ENCODE assay signal across 11 cellular contexts in the genomic region with DNA sequence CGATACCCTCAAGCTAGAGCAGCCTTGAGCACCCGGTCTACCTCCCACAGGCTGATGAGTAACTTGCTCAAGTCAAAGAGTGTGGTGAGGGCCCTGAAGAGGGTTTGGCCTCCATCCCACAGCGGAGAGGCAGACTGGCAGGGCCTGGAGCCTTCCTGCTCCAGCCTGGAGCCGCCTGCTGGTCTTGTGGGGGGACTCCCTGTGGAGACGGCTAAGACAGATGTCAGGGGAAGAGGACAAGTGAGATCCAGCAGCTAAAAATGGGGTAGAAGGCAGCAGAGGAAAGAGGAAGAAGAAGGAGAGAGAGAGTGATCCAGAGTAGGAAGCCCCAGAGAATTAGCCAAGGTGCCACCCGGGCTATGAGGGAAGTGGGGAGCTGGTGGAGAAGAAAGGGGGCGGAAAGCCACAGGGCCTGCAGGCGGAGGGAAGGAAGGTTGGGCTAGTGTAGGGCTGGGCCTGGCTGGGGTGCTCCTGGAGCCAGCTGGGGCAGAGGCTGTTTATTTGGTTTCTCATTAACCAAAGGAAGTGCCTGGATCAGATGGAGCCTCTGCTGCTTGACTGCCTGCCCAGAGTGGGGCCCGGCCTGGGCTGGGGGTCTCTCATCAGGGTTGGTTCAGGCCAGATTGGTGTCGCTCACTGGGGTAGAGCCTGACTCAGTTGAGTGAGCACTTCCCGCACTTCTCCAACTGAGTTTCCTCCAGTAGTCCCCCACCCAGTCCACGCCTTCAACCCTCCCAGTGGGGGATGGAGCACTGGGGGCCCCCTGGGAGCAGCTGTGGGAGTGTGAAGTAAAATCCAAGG. TPM values are rescaled to one million over a fixed set of nuclear protein-coding genes. Genes with fewer than 3 reads are reported as not detected.
DNase-seq lines count a peak whose midpoint lies in the region; ATAC-seq and TF ChIP-seq lines count a peak whose summit lies in the region.
"Had no signal": no experiment of that assay in that cellular context is flagged by ENCODE, and none has a peak within 500 bp of the region (broad histone marks: within the 10 kb centered on the region; RNA-seq: fewer than 3 reads in every experiment).

No MANE protein-coding gene starts in this region.

- H3K4me1 ChIP-seq in Peyer's patch: peaks cover 0 to 12% (median 0%) of the 10 kb centered on the region in 4 donors
- peaks cover 11% of the 10 kb centered on the region for H3K4me1 ChIP-seq in hepatocyte (ENCODE audit: insufficient read depth)
- H3K4me1 ChIP-seq in effector memory CD4-positive, alpha-beta T cell (ENCODE audit: control insufficient read depth, insufficient read depth, low read length, poor library complexity, severe bottlenecking): no peaks in the 10 kb centered on the region

- H3K4me3 ChIP-seq in Peyer's patch (no peak overlapping the region), hepatocyte (no peak overlapping the region)
- H3K4me3 ChIP-seq in effector memory CD4-positive, alpha-beta T cell (ENCODE audit: insufficient read depth, low read depth, low read length, poor library complexity, severe bottlenecking): no peak overlapping the region

- H3K36me3 ChIP-seq in Peyer's patch (peaks cover 0 to 16% (median 0%) of the 10 kb centered on the region in 3 donors), hepatocyte (replicated peaks; ENCODE audit: insufficient read depth, low read depth) (no peaks in the 10 kb centered on the region)
- H3K36me3 ChIP-seq in effector memory CD4-positive, alpha-beta T cell (ENCODE audit: control insufficient read depth, insufficient read depth, low read length): peaks cover 5% of the 10 kb centered on the region

- peak; percentile 51 for ATAC-seq in esophagus mucosa

- no peaks in the 10 kb centered on the region for H3K9me2 ChIP-seq in hepatocyte (replicated peaks; ENCODE audit: insufficient read depth)

- H3K4me1 Mint-ChIP-seq in type B pancreatic cell (ENCODE audit: unreplicated experiment): no peaks in the 10 kb centered on the region
- H3K4me1 Mint-ChIP-seq: CD4-positive, alpha-beta memory T cell had no signal

- no peaks in the 10 kb centered on the region for H3K27me3 ChIP-seq in Peyer's patch
- H3K27me3 ChIP-seq in hepatocyte: no peaks in the 10 kb centered on the region
- no peaks in the 10 kb centered on the region for H3K27me3 ChIP-seq in effector memory CD4-positive, alpha-beta T cell (replicated peaks; ENCODE audit: control insufficient read depth, insufficient read depth, low read length, poor library complexity, severe bottlenecking)

- H3K79me2 ChIP-seq in hepatocyte: no peaks in the 10 kb centered on the region

- no peak overlapping the region for H3K4me2 ChIP-seq in hepatocyte

- H3K27ac Mint-ChIP-seq in type B pancreatic cell: no peak overlapping the region

- TF ChIP-seq CTCF in Peyer's patch (IDR thresholded peaks at IDR 0.05) (no peak), hepatocyte (IDR thresholded peaks at IDR 0.05; ENCODE audit: poor library complexity) (no peak), type B pancreatic cell (conservative IDR thresholded peaks at IDR 0.05) (no peak)

- H3K4me3 Mint-ChIP-seq in type B pancreatic cell: no peak overlapping the region

- peak overlapping the region in 3 of 4 donors; percentile 57 to 84 (median 74) for H3K27ac ChIP-seq in Peyer's patch
- H3K27ac ChIP-seq in hepatocyte: no peak overlapping the region
- no peak overlapping the region for H3K27ac ChIP-seq in effector memory CD4-positive, alpha-beta T cell (ENCODE audit: insufficient read depth, low read length, poor library complexity, severe bottlenecking)

- no peaks in the 10 kb centered on the region for H3K36me3 Mint-ChIP-seq in type B pancreatic cell

- no peaks in the 10 kb centered on the region for H3K9me3 ChIP-seq in Peyer's patch
- H3K9me3 ChIP-seq in hepatocyte (ENCODE audit: low read depth): no peaks in the 10 kb centered on the region
- no peaks in the 10 kb centered on the region for H3K9me3 ChIP-seq in effector memory CD4-positive, alpha-beta T cell (ENCODE audit: control insufficient read depth, low read length)

- DNase-seq in DMS79 (lab: John Stamatoyannopoulos, UW) (peak; percentile 53), Peyer's patch (peak in 1 of 3 donors; percentile 53), myocyte (ENCODE audit: low read depth) (peak; percentile 35), hepatocyte (ENCODE audit: low spot score) (no peak), type B pancreatic cell (ENCODE audit: extremely low spot score, unreplicated experiment) (no peak), GM03348 (ENCODE audit: low spot score) (no peak)
- no peak for DNase-seq in effector memory CD4-positive, alpha-beta T cell
- DNase-seq: amniotic stem cell; CD4-positive, alpha-beta memory T cell; stimulated activated CD4-positive, alpha-beta T cell treated with anti-CD3 and anti-CD28 coated beads, Interleukin-2, amount 100 ng/mL, for 48 hours had no signal

- H3K27me3 Mint-ChIP-seq in type B pancreatic cell: no peaks in the 10 kb centered on the region
- H3K27me3 Mint-ChIP-seq: CD4-positive, alpha-beta memory T cell had no signal

- WGBS in hepatocyte (ENCODE audit: low lambda C conversion rate, missing lambda C conversion rate): 76% methylated on average over 12 of the region's 12 CpGs

- H3K9me3 Mint-ChIP-seq in type B pancreatic cell: no peaks in the 10 kb centered on the region
- H3K9me3 Mint-ChIP-seq: CD4-positive, alpha-beta memory T cell had no signal

- no peak overlapping the region for H2AFZ ChIP-seq in hepatocyte

- no peak for TF ChIP-seq POLR2A in Peyer's patch (IDR thresholded peaks at IDR 0.05)

- H4K20me1 ChIP-seq in hepatocyte (ENCODE audit: insufficient read depth, poor library complexity, severe bottlenecking): no peaks in the 10 kb centered on the region

RNA-seq across cellular contexts. Expression of a gene that starts 14.2 kb away (rescaled TPM):
- total RNA-seq in Peyer's patch: 10 to 100 TPM; 19.0 to 77.6 (median 55.3) TPM
- total RNA-seq in esophagus mucosa: 35.3 TPM
- total RNA-seq in myocyte: 4.8 and 7.2 TPM in 2 replicates
- 2.0 TPM for polyA plus RNA-seq in myocyte (2012)
- total RNA-seq in hepatocyte: 36.4 and 46.4 TPM in 2 replicates
- 33.5 and 35.1 TPM in 2 replicates for polyA plus RNA-seq in hepatocyte
- 35.9 and 63.7 TPM in 2 replicates for total RNA-seq in type B pancreatic cell (ENCODE audit: low replicate concordance)

Comparison
In these comparisons a context has a peak if more than half of its experiments do, and no peak if none do; other contexts are left out.
1. DNase-seq: peak in DMS79 (single experiment) and myocyte (single experiment); none in hepatocyte (single experiment), effector memory CD4-positive, alpha-beta T cell (0 of 3), type B pancreatic cell (single experiment) and GM03348 (single experiment).
2. H3K27ac ChIP-seq: peak in Peyer's patch (3 of 4); none in hepatocyte (single experiment) and effector memory CD4-positive, alpha-beta T cell (single experiment).